8 cellular contexts compared by ENCODE assay signal in genomic region chr4:102825261-102826071, GRCh38.
DNase-seq lines count a peak whose midpoint lies in the region; ATAC-seq and TF ChIP-seq lines count a peak whose summit lies in the region.

No MANE protein-coding gene starts in this region.

- ATAC-seq in GM18519 (IDR thresholded peaks at IDR 0.05; ENCODE audit: low FRiP score, unreplicated experiment) = no peak
- ATAC-seq in GM19467 (IDR thresholded peaks at IDR 0.05; ENCODE audit: unreplicated experiment) = no peak

- peak overlapping the region; percentile 93 for H3K4me3 ChIP-seq in epithelial cell of esophagus (ENCODE audit: low read length)
- peak overlapping the region; percentile 90 to 92 for H3K4me3 ChIP-seq in muscle layer of duodenum (ENCODE audit: low read depth in 1 of 2, low read length in 2 of 2)

- H3K36me3 ChIP-seq in muscle layer of duodenum (ENCODE audit: control insufficient read depth in 1 of 2, insufficient read depth in 2 of 2, low read length in 2 of 2) = peaks cover 4 to 40% of the 10 kb centered on the region in 2 donors

- no peaks in the 10 kb centered on the region for H3K27me3 ChIP-seq in muscle layer of duodenum (ENCODE audit: low read depth, low read length)

- no peak for TF ChIP-seq CTCF in epithelial cell of esophagus (IDR thresholded peaks at IDR 0.05; ENCODE audit: insufficient read depth, low read depth, low read length, missing control alignments)

- no peaks in the 10 kb centered on the region for H3K9me3 ChIP-seq in muscle layer of duodenum (ENCODE audit: control insufficient read depth in 1 of 2, low read length in 2 of 2)

- H3K4me1 ChIP-seq in muscle layer of duodenum (ENCODE audit: control insufficient read depth in 1 of 2, insufficient read depth in 2 of 2, low read length in 2 of 2) = peaks cover 26 to 48% of the 10 kb centered on the region in 2 donors

- peak overlapping the region; percentile 99 for H3K27ac ChIP-seq in muscle layer of duodenum (ENCODE audit: low read length)

- DNase-seq in activated naive CD4-positive, alpha-beta T cell treated with Interleukin-2 at 50 U/mL for 16 hours = peak; percentile 30
- no peak for DNase-seq in activated naive CD4-positive, alpha-beta T cell (lab: John Stamatoyannopoulos, UW)
- DNase-seq in NCI-H1694 (lab: John Stamatoyannopoulos, UW) (peak; percentile 10), epithelial cell of esophagus (ENCODE audit: low read depth) (peak; percentile 74)
- DNase-seq in activated CD4-positive, alpha-beta T cell treated with anti-CD3 and anti-CD28 coated beads for 48 hours = peak; percentile 50

Comparison
In these comparisons a context has a peak if more than half of its experiments do, and no peak if none do; other contexts are left out.
1. DNase-seq: peak in activated naive CD4-positive, alpha-beta T cell treated with Interleukin-2 at 50 U/mL for 16 hours (single experiment), NCI-H1694 (single experiment), activated CD4-positive, alpha-beta T cell treated with anti-CD3 and anti-CD28 coated beads for 48 hours (single experiment) and epithelial cell of esophagus (single experiment); none in activated naive CD4-positive, alpha-beta T cell (0 of 4).